ENCODE assay signal across 9 cellular contexts in genomic region chr16:85275533-85276249, GRCh38.
DNase-seq lines count a peak whose midpoint lies in the region; ATAC-seq, FAIRE-seq and TF ChIP-seq lines count a peak whose summit lies in the region.
"Had no signal": no experiment of that assay in that cellular context is flagged by ENCODE, and none has a peak within 500 bp of the region (broad histone marks: within the 10 kb centered on the region; RNA-seq: fewer than 3 reads in every experiment).

No MANE protein-coding gene starts in this region.

- in situ Hi-C loops in G401 (cut with HindIII; ENCODE audit: low sequenced_read_pairs): no loop called here

- no peaks in the 10 kb centered on the region for H3K9me2 ChIP-seq in MM.1S (replicated peaks; ENCODE audit: insufficient read depth, low read length)

- peaks cover 16% of the 10 kb centered on the region for H3K27me3 Mint-ChIP-seq in astrocyte (ENCODE audit: low read depth, unreplicated experiment)

- FAIRE-seq in astrocyte (lab: Jason Lieb, UNC) (no peak), small intestine (lab: Jason Lieb, UNC) (no peak)

- H3K79me2 ChIP-seq in MM.1S (ENCODE audit: low read length) (no peaks in the 10 kb centered on the region), astrocyte (ENCODE audit: insufficient read depth, low read length) (peaks cover 3% of the 10 kb centered on the region)

- H3K27ac ChIP-seq in MM.1S (ENCODE audit: low read length) (no peak overlapping the region), astrocyte (ENCODE audit: low read depth, low read length) (no peak overlapping the region), small intestine (ENCODE audit: low read depth in 1 of 2, low read length in 1 of 2) (no peak overlapping the region)

- peaks cover 2% of the 10 kb centered on the region for H3K36me3 Mint-ChIP-seq in astrocyte (ENCODE audit: low read depth, unreplicated experiment)

- no peaks in the 10 kb centered on the region for H3K4me1 Mint-ChIP-seq in astrocyte (ENCODE audit: low read depth, unreplicated experiment)

- no peak overlapping the region for H2AFZ ChIP-seq in MM.1S (ENCODE audit: low read length)
- H2AFZ ChIP-seq in astrocyte (ENCODE audit: low read depth, low read length): no peak overlapping the region

- no peaks in the 10 kb centered on the region for H3K9me3 ChIP-seq in MM.1S (replicated peaks; ENCODE audit: insufficient read depth, low read length)
- H3K9me3 ChIP-seq in astrocyte (ENCODE audit: insufficient read depth, low read depth, low read length): no peaks in the 10 kb centered on the region
- no peaks in the 10 kb centered on the region for H3K9me3 ChIP-seq in small intestine (ENCODE audit: control insufficient read depth, low read depth)

- no peaks in the 10 kb centered on the region for H3K9me3 Mint-ChIP-seq in astrocyte (ENCODE audit: unreplicated experiment)
- H3K9me3 Mint-ChIP-seq: dendritic cell treated with granulocyte-macrophage colony-stimulating factor and Interleukin-4, amounts not matched to agents 40 ng/mL and 50 ng/mL, for 4 days had no signal

- H3K27ac Mint-ChIP-seq in astrocyte (ENCODE audit: unreplicated experiment): no peak overlapping the region
- H3K27ac Mint-ChIP-seq: dendritic cell treated with granulocyte-macrophage colony-stimulating factor and Interleukin-4, amounts not matched to agents 40 ng/mL and 50 ng/mL, for 4 days had no signal

- WGBS in small intestine, 3 donors: 32 to 34% (median 33%) methylated on average over 16 of the region's 16 CpGs

- TF ChIP-seq CTCF in MM.1S (IDR thresholded peaks at IDR 0.05; ENCODE audit: low read length): peak; percentile 63
- peak; percentile 78 for TF ChIP-seq CTCF in astrocyte (IDR thresholded peaks at IDR 0.05; ENCODE audit: insufficient read depth, low read depth, low read length)

- H4K20me1 ChIP-seq in MM.1S (ENCODE audit: insufficient read depth, low read length) (no peaks in the 10 kb centered on the region), astrocyte (ENCODE audit: insufficient read depth, low read length) (peaks cover 86% of the 10 kb centered on the region)

- no peak overlapping the region for H3K4me3 Mint-ChIP-seq in astrocyte (ENCODE audit: unreplicated experiment)
- H3K4me3 Mint-ChIP-seq: dendritic cell treated with granulocyte-macrophage colony-stimulating factor and Interleukin-4, amounts not matched to agents 40 ng/mL and 50 ng/mL, for 4 days had no signal

- H3K9ac ChIP-seq in MM.1S (ENCODE audit: low read length): no peak overlapping the region
- H3K9ac ChIP-seq in astrocyte (ENCODE audit: low read length): no peak overlapping the region

- H3K4me1 ChIP-seq in MM.1S (ENCODE audit: low read length): no peaks in the 10 kb centered on the region
- no peaks in the 10 kb centered on the region for H3K4me1 ChIP-seq in astrocyte (ENCODE audit: insufficient read depth, low read length)
- no peaks in the 10 kb centered on the region for H3K4me1 ChIP-seq in small intestine (ENCODE audit: control insufficient read depth in 2 of 2, insufficient read depth in 1 of 2, low read depth in 1 of 2, low read length in 1 of 2)

- H3F3A ChIP-seq in MM.1S (ENCODE audit: insufficient read depth, low read length): no peaks in the 10 kb centered on the region

- DNase-seq in G401 (ENCODE audit: low spot score) (peak; percentile 87), MM.1S (peak; percentile 9), T-helper 9 cell (peak; percentile 51), astrocyte (ENCODE audit: low read depth) (no peak), hepatic stellate cell (ENCODE audit: low spot score) (peak; percentile 91), small intestine (peak; percentile 58), mesenteric fat pad (ENCODE audit: low spot score) (no peak)

- H3K27me3 ChIP-seq in MM.1S (replicated peaks; ENCODE audit: insufficient read depth, low read length) (peaks cover 70% of the 10 kb centered on the region), astrocyte (ENCODE audit: insufficient read depth, low read length) (no peaks in the 10 kb centered on the region), small intestine (ENCODE audit: control insufficient read depth in 2 of 2, insufficient read depth in 2 of 2, low read length in 2 of 2) (no peaks in the 10 kb centered on the region)

- H3K4me2 ChIP-seq in MM.1S (ENCODE audit: low read depth, low read length) (no peak overlapping the region), astrocyte (ENCODE audit: low read length) (no peak overlapping the region)

- no peak for ATAC-seq in GM19324 (IDR thresholded peaks at IDR 0.05; ENCODE audit: low FRiP score, unreplicated experiment)

- H3K4me3 ChIP-seq in MM.1S (ENCODE audit: low read length) (no peak overlapping the region), astrocyte (ENCODE audit: insufficient read depth, low read depth, low read length) (no peak overlapping the region), small intestine (ENCODE audit: low read depth in 1 of 2, low read length in 2 of 2) (no peak overlapping the region)

- H3K36me3 ChIP-seq in MM.1S (replicated peaks; ENCODE audit: insufficient read depth, low read length) (no peaks in the 10 kb centered on the region), astrocyte (ENCODE audit: insufficient read depth, low read length) (no peaks in the 10 kb centered on the region), small intestine (ENCODE audit: control insufficient read depth in 2 of 2, insufficient read depth in 2 of 2, low read length in 2 of 2) (no peaks in the 10 kb centered on the region)

Comparison
In these comparisons a context has a peak if more than half of its experiments do, and no peak if none do; other contexts are left out.
1. DNase-seq: peak in G401 (single experiment), MM.1S (single experiment), T-helper 9 cell (single experiment), hepatic stellate cell (single experiment) and small intestine (single experiment); none in astrocyte (single experiment) and mesenteric fat pad (single experiment).